20 cellular contexts compared by ENCODE assay signal in genomic region chr1:85359874-85360708, GRCh38.
DNase-seq lines count a peak whose midpoint lies in the region; ATAC-seq and TF ChIP-seq lines count a peak whose summit lies in the region.
"Had no signal": no experiment of that assay in that cellular context is flagged by ENCODE, and none has a peak within 500 bp of the region (broad histone marks: within the 10 kb centered on the region; RNA-seq: fewer than 3 reads in every experiment).

No MANE protein-coding gene starts in this region.

- H3K4me3 ChIP-seq in dorsolateral prefrontal cortex: no peak overlapping the region
- H3K4me3 ChIP-seq: lower lobe of right lung, neural progenitor cell had no signal

- no peak for TF ChIP-seq CTCF in omental fat pad (IDR thresholded peaks at IDR 0.05)
- no peak for TF ChIP-seq CTCF in dorsolateral prefrontal cortex (IDR thresholded peaks at IDR 0.05 in 54 of 56, conservative IDR thresholded peaks at IDR 0.05 in 2 of 56; ENCODE audit: low read depth in 1 of 56, partially characterized antibody in 56 of 56)

- peak overlapping the region in 17 of 59 donors; percentile 0 to 59 (median 38) for H3K27ac ChIP-seq in dorsolateral prefrontal cortex
- H3K27ac ChIP-seq: epithelial cell of prostate, HL-60, lower lobe of right lung, neural progenitor cell had no signal

- DNase-seq in AG08395 (ENCODE audit: low spot score): peak; percentile 17
- DNase-seq in M059J (ENCODE audit: low read depth): peak; percentile 71
- peak; percentile 77 for DNase-seq in dermis blood vessel endothelial cell
- DNase-seq in omental fat pad (ENCODE audit: low spot score): no peak
- no peak for DNase-seq in cerebellar nuclear complex (lab: John Stamatoyannopoulos, UW)
- no peak for DNase-seq in dorsolateral prefrontal cortex
- DNase-seq in NCI-H510A treated with DMSO at 0.1 percent for 48 hours (lab: John Stamatoyannopoulos, UW): no peak
- DNase-seq in germinal center (ENCODE audit: low spot score): no peak
- DNase-seq: activated CD4-positive, CD25-positive, alpha-beta regulatory T cell treated with anti-CD3 and anti-CD28 coated beads, Interleukin-2, amount 50 U/mL, for 72 hours; activated CD8-positive, alpha-beta memory T cell treated with anti-CD3 and anti-CD28 coated beads, Interleukin-2, amount 50 U/mL, for 48 hours; activated naive CD4-positive, alpha-beta T cell treated with anti-CD3 and anti-CD28 coated beads for 36 hours; DMS 273 treated with DMSO at 0.1 percent for 48 hours; lower lobe of right lung; NCI-H1694 treated with DMSO at 0.1 percent for 48 hours; NCI-H524; small intestine; T-helper 2 cell had no signal

- H3K27me3 ChIP-seq in dorsolateral prefrontal cortex: no peaks in the 10 kb centered on the region
- H3K27me3 ChIP-seq: neural progenitor cell had no signal

- intact Hi-C loops in dorsolateral prefrontal cortex (cut with DNase I): no loop called here

- peak; percentile 59 for ATAC-seq in omental fat pad (ENCODE audit: low FRiP score)

Comparison
In these comparisons a context has a peak if more than half of its experiments do, and no peak if none do; other contexts are left out.
1. DNase-seq: peak in AG08395 (single experiment), M059J (single experiment) and dermis blood vessel endothelial cell (single experiment); none in omental fat pad (single experiment), cerebellar nuclear complex (0 of 2), dorsolateral prefrontal cortex (0 of 10), NCI-H510A treated with DMSO at 0.1 percent for 48 hours (single experiment) and germinal center (single experiment).